ENCODE assay signal across 3 cellular contexts in the genomic region with DNA sequence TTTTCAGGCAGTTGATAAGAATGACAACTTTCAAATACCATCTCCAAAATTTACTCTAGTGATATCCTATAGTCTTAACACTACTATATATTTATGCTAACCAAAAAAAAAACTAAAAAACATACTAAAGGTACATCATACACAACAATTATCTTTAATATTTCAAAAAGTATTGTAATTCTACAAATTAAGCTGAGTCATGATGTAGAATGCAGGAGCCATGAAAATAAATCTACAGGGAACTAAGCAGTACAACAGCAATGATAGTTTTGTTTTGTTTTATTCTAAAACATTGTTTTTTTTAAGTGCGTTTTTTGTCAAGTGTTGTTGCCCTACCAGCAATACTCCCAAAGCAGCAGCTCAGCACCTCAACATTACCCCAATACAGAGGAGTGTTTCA.
TF ChIP-seq lines count a peak whose summit lies in the region.

No MANE protein-coding gene starts in this region.

TF ChIP-seq in A549, 52 proteins besides CTCF, POLR2A, EP300 and RAD21:
- TF ChIP-seq MAFK (IDR thresholded peaks at IDR 0.05; ENCODE audit: partially characterized antibody) (peak; percentile 71), NFE2L2 (conservative IDR thresholded peaks at IDR 0.05; ENCODE audit: low read length) (peak; percentile 61; the same call in 1 of the 2 replicates), ZC3H11A (IDR thresholded peaks at IDR 0.05) (no peak)

TF ChIP-seq in IMR-90, 13 proteins besides CTCF, POLR2A, EP300 and RAD21:
- TF ChIP-seq RFX5 (IDR thresholded peaks at IDR 0.05; ENCODE audit: low read depth, low read length) = no peak
- TF ChIP-seq NFE2L2 (IDR thresholded peaks at IDR 0.05; ENCODE audit: low read depth, low read length) = peak; percentile 76

TF ChIP-seq in K562, 482 proteins besides CTCF, POLR2A, EP300 and RAD21 (continues in another document):
- TF ChIP-seq HCFC1 (IDR thresholded peaks at IDR 0.05; ENCODE audit: low read depth, low read length) (no peak), ATF7 (IDR thresholded peaks at IDR 0.05) (no peak), FOXK2 (conservative IDR thresholded peaks at IDR 0.05 in 1 of 2, IDR thresholded peaks at IDR 0.05 in 1 of 2; ENCODE audit: low read depth in 2 of 2) (no peak), ZNF644 (tag; IDR thresholded peaks at IDR 0.05; ENCODE audit: low read depth) (no peak), FIP1L1 (IDR thresholded peaks at IDR 0.05; ENCODE audit: low read depth, low read length, poor library complexity, severe bottlenecking) (no peak), POLR3G (IDR thresholded peaks at IDR 0.05; ENCODE audit: extremely low read depth, insufficient read length, insufficient replicate concordance) (no peak), FOXJ2 (tag; IDR thresholded peaks at IDR 0.05) (no peak), E2F3 (CRISPR knock-in tag; IDR thresholded peaks at IDR 0.05) (no peak), MAFG (tag; conservative IDR thresholded peaks at IDR 0.05) (peak; percentile 54; the same call in 1 of the 2 replicates), EZH2 (IDR thresholded peaks at IDR 0.05; ENCODE audit: borderline replicate concordance, low read depth, low read length) (no peak), KLF16 (IDR thresholded peaks at IDR 0.05) (no peak), ELF2 (CRISPR knock-in tag; IDR thresholded peaks at IDR 0.05) (no peak), MAFF (IDR thresholded peaks at IDR 0.05; ENCODE audit: low read length) (peak; percentile 27; the same call in 1 of the 2 replicates), MEIS2 (IDR thresholded peaks at IDR 0.05; ENCODE audit: partially characterized antibody) (no peak), KLF13 (tag; IDR thresholded peaks at IDR 0.05; ENCODE audit: borderline replicate concordance, low read depth) (no peak), HNRNPLL (IDR thresholded peaks at IDR 0.05; ENCODE audit: low read depth, low read length, poor library complexity, severe bottlenecking) (no peak), NFE2L1 (tag; IDR thresholded peaks at IDR 0.05; ENCODE audit: borderline replicate concordance, low read depth) (0 out of 2 replicates have a peak, but pooled peaks have one; percentile 31), CREM (IDR thresholded peaks at IDR 0.05; ENCODE audit: low read depth) (no peak), ESRRA (IDR thresholded peaks at IDR 0.05; ENCODE audit: borderline replicate concordance, low read depth) (no peak), ZNF316 (IDR thresholded peaks at IDR 0.05) (peak; percentile 55), SAFB (IDR thresholded peaks at IDR 0.05; ENCODE audit: borderline replicate concordance, low read depth, low read length) (no peak)
- TF ChIP-seq, protein P1, sequence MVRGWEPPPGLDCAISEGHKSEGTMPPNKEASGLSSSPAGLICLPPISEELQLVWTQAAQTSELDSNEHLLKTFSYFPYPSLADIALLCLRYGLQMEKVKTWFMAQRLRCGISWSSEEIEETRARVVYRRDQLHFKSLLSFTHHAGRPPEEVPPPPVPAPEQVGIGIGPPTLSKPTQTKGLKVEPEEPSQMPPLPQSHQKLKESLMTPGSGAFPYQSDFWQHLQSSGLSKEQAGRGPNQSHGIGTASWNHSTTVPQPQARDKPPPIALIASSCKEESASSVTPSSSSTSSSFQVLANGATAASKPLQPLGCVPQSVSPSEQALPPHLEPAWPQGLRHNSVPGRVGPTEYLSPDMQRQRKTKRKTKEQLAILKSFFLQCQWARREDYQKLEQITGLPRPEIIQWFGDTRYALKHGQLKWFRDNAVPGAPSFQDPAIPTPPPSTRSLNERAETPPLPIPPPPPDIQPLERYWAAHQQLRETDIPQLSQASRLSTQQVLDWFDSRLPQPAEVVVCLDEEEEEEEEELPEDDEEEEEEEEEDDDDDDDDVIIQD (CRISPR knock-in tag; IDR thresholded peaks at IDR 0.05) = no peak
- TF ChIP-seq, protein P2, sequence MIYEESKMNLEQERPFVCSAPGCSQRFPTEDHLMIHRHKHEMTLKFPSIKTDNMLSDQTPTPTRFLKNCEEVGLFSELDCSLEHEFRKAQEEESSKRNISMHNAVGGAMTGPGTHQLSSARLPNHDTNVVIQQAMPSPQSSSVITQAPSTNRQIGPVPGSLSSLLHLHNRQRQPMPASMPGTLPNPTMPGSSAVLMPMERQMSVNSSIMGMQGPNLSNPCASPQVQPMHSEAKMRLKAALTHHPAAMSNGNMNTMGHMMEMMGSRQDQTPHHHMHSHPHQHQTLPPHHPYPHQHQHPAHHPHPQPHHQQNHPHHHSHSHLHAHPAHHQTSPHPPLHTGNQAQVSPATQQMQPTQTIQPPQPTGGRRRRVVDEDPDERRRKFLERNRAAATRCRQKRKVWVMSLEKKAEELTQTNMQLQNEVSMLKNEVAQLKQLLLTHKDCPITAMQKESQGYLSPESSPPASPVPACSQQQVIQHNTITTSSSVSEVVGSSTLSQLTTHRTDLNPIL (CRISPR knock-in tag; IDR thresholded peaks at IDR 0.05) = no peak
- TF ChIP-seq, protein P3, sequence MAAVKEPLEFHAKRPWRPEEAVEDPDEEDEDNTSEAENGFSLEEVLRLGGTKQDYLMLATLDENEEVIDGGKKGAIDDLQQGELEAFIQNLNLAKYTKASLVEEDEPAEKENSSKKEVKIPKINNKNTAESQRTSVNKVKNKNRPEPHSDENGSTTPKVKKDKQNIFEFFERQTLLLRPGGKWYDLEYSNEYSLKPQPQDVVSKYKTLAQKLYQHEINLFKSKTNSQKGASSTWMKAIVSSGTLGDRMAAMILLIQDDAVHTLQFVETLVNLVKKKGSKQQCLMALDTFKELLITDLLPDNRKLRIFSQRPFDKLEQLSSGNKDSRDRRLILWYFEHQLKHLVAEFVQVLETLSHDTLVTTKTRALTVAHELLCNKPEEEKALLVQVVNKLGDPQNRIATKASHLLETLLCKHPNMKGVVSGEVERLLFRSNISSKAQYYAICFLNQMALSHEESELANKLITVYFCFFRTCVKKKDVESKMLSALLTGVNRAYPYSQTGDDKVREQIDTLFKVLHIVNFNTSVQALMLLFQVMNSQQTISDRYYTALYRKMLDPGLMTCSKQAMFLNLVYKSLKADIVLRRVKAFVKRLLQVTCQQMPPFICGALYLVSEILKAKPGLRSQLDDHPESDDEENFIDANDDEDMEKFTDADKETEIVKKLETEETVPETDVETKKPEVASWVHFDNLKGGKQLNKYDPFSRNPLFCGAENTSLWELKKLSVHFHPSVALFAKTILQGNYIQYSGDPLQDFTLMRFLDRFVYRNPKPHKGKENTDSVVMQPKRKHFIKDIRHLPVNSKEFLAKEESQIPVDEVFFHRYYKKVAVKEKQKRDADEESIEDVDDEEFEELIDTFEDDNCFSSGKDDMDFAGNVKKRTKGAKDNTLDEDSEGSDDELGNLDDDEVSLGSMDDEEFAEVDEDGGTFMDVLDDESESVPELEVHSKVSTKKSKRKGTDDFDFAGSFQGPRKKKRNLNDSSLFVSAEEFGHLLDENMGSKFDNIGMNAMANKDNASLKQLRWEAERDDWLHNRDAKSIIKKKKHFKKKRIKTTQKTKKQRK (IDR thresholded peaks at IDR 0.05; ENCODE audit: borderline replicate concordance, low read depth, low read length) = no peak
- TF ChIP-seq, protein P4, sequence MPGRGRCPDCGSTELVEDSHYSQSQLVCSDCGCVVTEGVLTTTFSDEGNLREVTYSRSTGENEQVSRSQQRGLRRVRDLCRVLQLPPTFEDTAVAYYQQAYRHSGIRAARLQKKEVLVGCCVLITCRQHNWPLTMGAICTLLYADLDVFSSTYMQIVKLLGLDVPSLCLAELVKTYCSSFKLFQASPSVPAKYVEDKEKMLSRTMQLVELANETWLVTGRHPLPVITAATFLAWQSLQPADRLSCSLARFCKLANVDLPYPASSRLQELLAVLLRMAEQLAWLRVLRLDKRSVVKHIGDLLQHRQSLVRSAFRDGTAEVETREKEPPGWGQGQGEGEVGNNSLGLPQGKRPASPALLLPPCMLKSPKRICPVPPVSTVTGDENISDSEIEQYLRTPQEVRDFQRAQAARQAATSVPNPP (IDR thresholded peaks at IDR 0.05; ENCODE audit: borderline replicate concordance, insufficient read depth, insufficient read length) = no peak
- TF ChIP-seq, protein P5, sequence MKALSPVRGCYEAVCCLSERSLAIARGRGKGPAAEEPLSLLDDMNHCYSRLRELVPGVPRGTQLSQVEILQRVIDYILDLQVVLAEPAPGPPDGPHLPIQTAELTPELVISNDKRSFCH (CRISPR knock-in tag; IDR thresholded peaks at IDR 0.05) = no peak
- TF ChIP-seq, protein P5 (tag; IDR thresholded peaks at IDR 0.05) = no peak
- TF ChIP-seq, protein P6, sequence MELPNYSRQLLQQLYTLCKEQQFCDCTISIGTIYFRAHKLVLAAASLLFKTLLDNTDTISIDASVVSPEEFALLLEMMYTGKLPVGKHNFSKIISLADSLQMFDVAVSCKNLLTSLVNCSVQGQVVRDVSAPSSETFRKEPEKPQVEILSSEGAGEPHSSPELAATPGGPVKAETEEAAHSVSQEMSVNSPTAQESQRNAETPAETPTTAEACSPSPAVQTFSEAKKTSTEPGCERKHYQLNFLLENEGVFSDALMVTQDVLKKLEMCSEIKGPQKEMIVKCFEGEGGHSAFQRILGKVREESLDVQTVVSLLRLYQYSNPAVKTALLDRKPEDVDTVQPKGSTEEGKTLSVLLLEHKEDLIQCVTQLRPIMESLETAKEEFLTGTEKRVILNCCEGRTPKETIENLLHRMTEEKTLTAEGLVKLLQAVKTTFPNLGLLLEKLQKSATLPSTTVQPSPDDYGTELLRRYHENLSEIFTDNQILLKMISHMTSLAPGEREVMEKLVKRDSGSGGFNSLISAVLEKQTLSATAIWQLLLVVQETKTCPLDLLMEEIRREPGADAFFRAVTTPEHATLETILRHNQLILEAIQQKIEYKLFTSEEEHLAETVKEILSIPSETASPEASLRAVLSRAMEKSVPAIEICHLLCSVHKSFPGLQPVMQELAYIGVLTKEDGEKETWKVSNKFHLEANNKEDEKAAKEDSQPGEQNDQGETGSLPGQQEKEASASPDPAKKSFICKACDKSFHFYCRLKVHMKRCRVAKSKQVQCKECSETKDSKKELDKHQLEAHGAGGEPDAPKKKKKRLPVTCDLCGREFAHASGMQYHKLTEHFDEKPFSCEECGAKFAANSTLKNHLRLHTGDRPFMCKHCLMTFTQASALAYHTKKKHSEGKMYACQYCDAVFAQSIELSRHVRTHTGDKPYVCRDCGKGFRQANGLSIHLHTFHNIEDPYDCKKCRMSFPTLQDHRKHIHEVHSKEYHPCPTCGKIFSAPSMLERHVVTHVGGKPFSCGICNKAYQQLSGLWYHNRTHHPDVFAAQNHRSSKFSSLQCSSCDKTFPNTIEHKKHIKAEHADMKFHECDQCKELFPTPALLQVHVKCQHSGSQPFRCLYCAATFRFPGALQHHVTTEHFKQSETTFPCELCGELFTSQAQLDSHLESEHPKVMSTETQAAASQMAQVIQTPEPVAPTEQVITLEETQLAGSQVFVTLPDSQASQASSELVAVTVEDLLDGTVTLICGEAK (IDR thresholded peaks at IDR 0.05) = no peak
- TF ChIP-seq, protein P6 (CRISPR knock-in tag; IDR thresholded peaks at IDR 0.05) = no peak
- TF ChIP-seq, protein P7, sequence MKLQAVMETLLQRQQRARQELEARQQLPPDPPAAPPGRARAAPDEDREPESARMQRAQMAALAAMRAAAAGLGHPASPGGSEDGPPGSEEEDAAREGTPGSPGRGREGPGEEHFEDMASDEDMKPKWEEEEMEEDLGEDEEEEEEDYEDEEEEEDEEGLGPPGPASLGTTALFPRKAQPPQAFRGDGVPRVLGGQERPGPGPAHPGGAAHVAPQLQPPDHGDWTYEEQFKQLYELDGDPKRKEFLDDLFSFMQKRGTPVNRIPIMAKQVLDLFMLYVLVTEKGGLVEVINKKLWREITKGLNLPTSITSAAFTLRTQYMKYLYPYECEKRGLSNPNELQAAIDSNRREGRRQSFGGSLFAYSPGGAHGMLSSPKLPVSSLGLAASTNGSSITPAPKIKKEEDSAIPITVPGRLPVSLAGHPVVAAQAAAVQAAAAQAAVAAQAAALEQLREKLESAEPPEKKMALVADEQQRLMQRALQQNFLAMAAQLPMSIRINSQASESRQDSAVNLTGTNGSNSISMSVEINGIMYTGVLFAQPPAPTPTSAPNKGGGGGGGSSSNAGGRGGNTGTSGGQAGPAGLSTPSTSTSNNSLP (IDR thresholded peaks at IDR 0.05; ENCODE audit: borderline replicate concordance, low read depth, low read length) = no peak
